In genomic region chr19:48842744-48843162, GRCh38 we compare ENCODE assay signal across 8 cellular contexts. TPM values are rescaled to one million over a fixed set of nuclear protein-coding genes. Genes with fewer than 3 reads are reported as not detected.
DNase-seq lines count a peak whose midpoint lies in the region; ATAC-seq and TF ChIP-seq lines count a peak whose summit lies in the region.

No MANE protein-coding gene starts in this region.

- DNase-seq in DMS53 treated with DMSO at 0.1 percent for 48 hours (lab: John Stamatoyannopoulos, UW; ENCODE audit: unreplicated experiment), result peak; percentile 29
- peak; percentile 27 for DNase-seq in KG1 (lab: John Stamatoyannopoulos, UW)
- DNase-seq in RWPE1 (ENCODE audit: low spot score), result peak; percentile 36
- peak in 6 of 7 donors; percentile 44 to 64 (median 56) for DNase-seq in adrenal gland
- DNase-seq in left ventricle myocardium superior, result no peak
- DNase-seq in sciatic nerve (ENCODE audit: low spot score), result no peak
- DNase-seq in HuH-7.5 (ENCODE audit: low spot score), result no peak

- no peaks in the 10 kb centered on the region for H3K4me1 ChIP-seq in adrenal gland (replicated peaks in 1 of 2)

- H3K27me3 ChIP-seq in adrenal gland, result no peaks in the 10 kb centered on the region

- no peak overlapping the region for H3K4me3 ChIP-seq in adrenal gland

- TF ChIP-seq POLR2A in adrenal gland (IDR thresholded peaks at IDR 0.05), result no peak

- 40 to 47% (median 44%) methylated on average over 2 of the region's 2 CpGs for WGBS in adrenal gland, 4 donors

- H3K27ac ChIP-seq in RWPE1 (peak overlapping the region; percentile 5; the same call in 1 of the 2 replicates), adrenal gland (no peak overlapping the region)

- H3K36me3 ChIP-seq in adrenal gland (replicated peaks in 1 of 2), result peaks cover 0 to 24% of the 10 kb centered on the region in 2 donors

- POLR2A ChIA-PET in RWPE1 (lab: Yijun Ruan, JAX; ENCODE audit: low non-redundant PET), result no interaction called here

- TF ChIP-seq CTCF in RWPE1 (conservative IDR thresholded peaks at IDR 0.05; ENCODE audit: low read depth) (peak; percentile 86), adrenal gland (IDR thresholded peaks at IDR 0.05) (peak; percentile 67 to 86 (median 74))

- no peaks in the 10 kb centered on the region for H3K9me3 ChIP-seq in adrenal gland (replicated peaks in 1 of 3)

- CTCF ChIA-PET in RWPE1 (lab: Yijun Ruan, JAX), result interaction anchor here (0.5 to 4.6 kb wide), 21 partner anchors 8 to 718 kb away, joined by 3 to 58 read pairs (median 5); partner anchors contain the start of genes BCAT2, CA11, PLEKHA4 and PPP1R15A

- ATAC-seq in left ventricle myocardium superior, result peak; percentile 57
- ATAC-seq in sciatic nerve, result peak; percentile 65
- no peak for ATAC-seq in GM21367 (IDR thresholded peaks at IDR 0.05; ENCODE audit: unreplicated experiment)

- intact Hi-C loops in adrenal gland (cut with DNase I) (loop anchor here (2.0 to 10.0 kb wide), 4 partner anchors 48 to 198 kb away; partner anchors contain the start of genes CA11 (in 1 of the 2) and NTN5 (in 1 of the 2)), left ventricle myocardium superior (cut with micrococcal nuclease) (loop anchor here (5.0 kb wide), 1 partner anchor 55 kb away; no protein-coding TSS in a partner anchor), sciatic nerve (cut with DNase I) (loop anchor here (10.0 kb wide), 1 partner anchor 168 kb away; the partner anchor contains the start of gene NTN5)

RNA-seq across cellular contexts. Expression of gene HSD17B14, which starts 6.5 kb away (rescaled TPM):
- total RNA-seq in adrenal gland (10 to 100 TPM; 33.0 to 63.0 (median 40.6) TPM), left ventricle myocardium superior (1.2 TPM), sciatic nerve (22.2 TPM)
- polyA plus RNA-seq in adrenal gland, result 100 to 1,000 TPM in 2 of 3 donors, 1 to 10 TPM in 1; 7.4 to 178 (median 135) TPM

RNA-seq across cellular contexts. Expression of gene PLEKHA4, which starts 25.7 kb away (rescaled TPM):
- total RNA-seq in adrenal gland, result 10 to 100 TPM; 17.6 to 65.1 (median 25.4) TPM
- polyA plus RNA-seq in adrenal gland, result 10 to 100 TPM in 2 of 3 donors, 1 to 10 TPM in 1; 7.1 to 74.6 (median 70.8) TPM
- 22.2 TPM for total RNA-seq in left ventricle myocardium superior
- total RNA-seq in sciatic nerve, result 519 TPM

RNA-seq across cellular contexts. Expression of gene PPP1R15A, which starts 29.5 kb away (rescaled TPM):
- total RNA-seq in adrenal gland (10 to 100 TPM; 29.5 to 54.6 (median 41.5) TPM), left ventricle myocardium superior (63.0 TPM), sciatic nerve (95.8 TPM)
- polyA plus RNA-seq in adrenal gland, result 100 to 1,000 TPM in 1 of 3 donors, 10 to 100 TPM in 2; 49.2 to 174 (median 73.3) TPM

RNA-seq across cellular contexts. Expression of gene BCAT2, which starts 31.9 kb away (rescaled TPM):
- total RNA-seq in adrenal gland, result 100 to 1,000 TPM in 7 of 8 donors, 10 to 100 TPM in 1; 81.9 to 163 (median 117) TPM
- 100 to 1,000 TPM in 1 of 3 donors, 10 to 100 TPM in 2; 82.9 to 114 (median 87.6) TPM for polyA plus RNA-seq in adrenal gland
- 64.6 TPM for total RNA-seq in left ventricle myocardium superior
- total RNA-seq in sciatic nerve, result 38.0 TPM

RNA-seq across cellular contexts. Expression of gene TULP2, which starts 55.8 kb away (rescaled TPM):
- total RNA-seq in adrenal gland (under 1 TPM in 4 of 8 donors, not detected in 4; 0.14 to 0.72 (median 0.48) TPM), left ventricle myocardium superior (not detected), sciatic nerve (1.1 TPM)
- under 1 TPM in 1 of 3 donors, not detected in 2; 0.07 TPM for polyA plus RNA-seq in adrenal gland

Comparison
In these comparisons a context has a peak if more than half of its experiments do, and no peak if none do; other contexts are left out.
1. DNase-seq: peak in DMS53 treated with DMSO at 0.1 percent for 48 hours (single experiment), KG1 (single experiment), RWPE1 (single experiment) and adrenal gland (6 of 7); none in left ventricle myocardium superior (single experiment), sciatic nerve (single experiment) and HuH-7.5 (single experiment).
2. RNA of gene HSD17B14, which starts 6.5 kb away (total RNA-seq): 33.0 to 63.0 TPM in adrenal gland and 22.2 TPM in sciatic nerve (single experiment); 1.2 TPM in left ventricle myocardium superior (single experiment); every median in the first group is over 10 times any median in the second.